19 cellular contexts compared by ENCODE assay signal in genomic region chr13:29676535-29676934, GRCh38.
DNase-seq lines count a peak whose midpoint lies in the region; ATAC-seq, FAIRE-seq and TF ChIP-seq lines count a peak whose summit lies in the region.
"Had no signal": no experiment of that assay in that cellular context is flagged by ENCODE, and none has a peak within 500 bp of the region (broad histone marks: within the 10 kb centered on the region; RNA-seq: fewer than 3 reads in every experiment).

No MANE protein-coding gene starts in this region.

- peak; percentile 91 for ATAC-seq in left colon
- ATAC-seq: activated CD4-positive, alpha-beta T cell treated with anti-CD3 and anti-CD28 coated beads for 36 hours; PC-3 had no signal

- CTCF ChIA-PET in AG04449 (lab: Yijun Ruan, JAX): interaction anchor here (0.7 to 1.2 kb wide), 2 partner anchors 32 to 70 kb away, joined by 3 to 4 read pairs; no protein-coding TSS in a partner anchor

- POLR2A ChIA-PET in AG04449 (lab: Yijun Ruan, JAX): no interaction called here

- TF ChIP-seq CTCF in AG04449 (IDR thresholded peaks at IDR 0.05; ENCODE audit: insufficient read depth, low read length, missing control alignments) (no peak), bronchial epithelial cell (IDR thresholded peaks at IDR 0.05; ENCODE audit: insufficient read depth, low read length, severe bottlenecking) (no peak), dorsolateral prefrontal cortex (IDR thresholded peaks at IDR 0.05 in 54 of 56, conservative IDR thresholded peaks at IDR 0.05 in 2 of 56; ENCODE audit: low read depth in 1 of 56, partially characterized antibody in 56 of 56) (no peak)

- H3K36me3 ChIP-seq in bronchial epithelial cell (ENCODE audit: control insufficient read depth, insufficient read depth, low read length): no peaks in the 10 kb centered on the region
- H3K36me3 ChIP-seq: tibial artery had no signal

- intact Hi-C loops in left colon (cut with DNase I, micrococcal nuclease) (no loop called here), dorsolateral prefrontal cortex (cut with DNase I) (no loop called here)

- H3K27me3 ChIP-seq in bronchial epithelial cell (ENCODE audit: control insufficient read depth, insufficient read depth, low read length) (no peaks in the 10 kb centered on the region), dorsolateral prefrontal cortex (peaks cover 0 to 3% (median 0%) of the 10 kb centered on the region in 45 donors)

- DNase-seq in AG04449 (ENCODE audit: low read depth, low spot score) (peak; percentile 12), LHCN-M2 (ENCODE audit: low read depth) (peak; percentile 32), bronchial epithelial cell (ENCODE audit: low read depth) (peak; percentile 68), left colon (no peak), NCI-H128 (lab: John Stamatoyannopoulos, UW; ENCODE audit: unreplicated experiment) (no peak), dorsolateral prefrontal cortex (no peak), KG1 (lab: John Stamatoyannopoulos, UW) (no peak), UCSD-AML1 (lab: John Stamatoyannopoulos, UW; ENCODE audit: unreplicated experiment) (no peak)
- DNase-seq: activated CD4-positive, alpha-beta T cell treated with anti-CD3 and anti-CD28 coated beads for 36 hours; activated T-cell treated with anti-CD3 and anti-CD28 coated beads, Interleukin-2, amount 50 U/mL, for 48 hours; aorta; effector CD8-positive, alpha-beta T cell; hippocampal formation; NCI-H2227 treated with DMSO at 0.1 percent for 48 hours; occipital lobe; PC-3; tibial artery had no signal

- no peak for FAIRE-seq in bronchial epithelial cell (lab: Jason Lieb, UNC)
- FAIRE-seq: GM19239 had no signal

- H3K27ac ChIP-seq in dorsolateral prefrontal cortex: no peak overlapping the region
- H3K27ac ChIP-seq: tibial artery had no signal

- H3K4me3 ChIP-seq in AG04449 (ENCODE audit: low read depth, low read length) (no peak overlapping the region), bronchial epithelial cell (ENCODE audit: low read depth, low read length) (no peak overlapping the region), dorsolateral prefrontal cortex (no peak overlapping the region)
- H3K4me3 ChIP-seq: lung, tibial artery had no signal

Comparison
In these comparisons a context has a peak if more than half of its experiments do, and no peak if none do; other contexts are left out.
1. DNase-seq: peak in AG04449 (single experiment), LHCN-M2 (single experiment) and bronchial epithelial cell (single experiment); none in left colon (0 of 2), NCI-H128 (single experiment), dorsolateral prefrontal cortex (0 of 10), KG1 (single experiment) and UCSD-AML1 (single experiment).